ENCODE assay signal across 16 cellular contexts in the genomic region with DNA sequence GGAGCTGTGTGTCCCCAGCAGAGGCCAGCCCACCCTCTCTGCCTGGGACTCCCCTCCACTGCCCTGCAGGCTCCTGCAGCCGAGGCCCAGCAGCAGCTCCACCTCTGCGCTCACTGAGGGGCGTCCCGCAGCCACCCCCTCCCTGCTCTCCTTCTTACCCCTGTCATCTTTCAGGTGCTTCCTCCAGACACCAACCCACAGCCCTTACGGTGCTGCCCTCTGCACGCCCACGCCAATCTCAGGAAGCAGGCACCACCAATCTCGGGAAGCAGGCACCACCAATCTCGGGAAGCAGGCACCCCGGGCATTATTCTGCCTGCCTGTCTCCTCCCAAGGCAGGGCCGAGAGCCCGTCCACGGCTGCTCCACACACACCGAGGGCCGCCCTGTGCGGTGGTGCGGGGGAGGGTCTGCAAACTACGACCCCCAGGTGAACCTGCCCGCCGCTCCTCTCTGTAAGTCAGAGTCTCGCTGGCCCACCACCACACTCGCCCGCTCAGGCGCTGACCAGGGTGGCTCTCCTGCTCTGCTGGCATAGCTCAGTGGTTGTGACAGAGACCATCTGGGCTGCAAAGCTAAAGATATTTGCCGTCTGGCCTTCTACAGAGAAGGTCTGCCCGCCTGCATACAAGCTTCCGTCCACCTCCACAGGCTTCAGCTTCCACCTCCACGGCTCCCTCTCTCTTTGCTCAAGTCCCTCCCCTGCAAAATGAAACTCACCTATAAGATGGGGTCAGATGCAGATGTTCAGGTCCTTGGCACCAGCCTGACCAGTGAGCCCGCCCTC. TPM values are rescaled to one million over a fixed set of nuclear protein-coding genes. Genes with fewer than 3 reads are reported as not detected.
DNase-seq lines count a peak whose midpoint lies in the region; ATAC-seq and TF ChIP-seq lines count a peak whose summit lies in the region.
"Had no signal": no experiment of that assay in that cellular context is flagged by ENCODE, and none has a peak within 500 bp of the region (broad histone marks: within the 10 kb centered on the region; RNA-seq: fewer than 3 reads in every experiment).

No MANE protein-coding gene starts in this region.

- TF ChIP-seq CTCF in endothelial cell (IDR thresholded peaks at IDR 0.05; ENCODE audit: unreplicated experiment) (no peak), progenitor cell of endocrine pancreas (IDR thresholded peaks at IDR 0.05; ENCODE audit: unreplicated experiment) (no peak)

- ATAC-seq in T-cell (replicated peaks in 1 of 4) (no peak), HG02852 (IDR thresholded peaks at IDR 0.05; ENCODE audit: unreplicated experiment) (no peak)
- no peak for ATAC-seq in stimulated activated effector memory CD8-positive, alpha-beta T cell treated with anti-CD3 and anti-CD28 coated beads, Interleukin-12 subunit alpha, Interleukin-12 subunit beta, amount 100 ng/mL, for 72 hours
- ATAC-seq: heart left ventricle, left lung had no signal

- peaks cover 46% of the 10 kb centered on the region for H3K4me1 Mint-ChIP-seq in activated CD4-positive, alpha-beta memory T cell treated with anti-CD3 and anti-CD28 coated beads, Interleukin-2, amount 10 ng/mL, durations not matched to agents 7 days and 5 days
- H3K4me1 Mint-ChIP-seq in activated CD4-positive, alpha-beta memory T cell treated with anti-CD3 and anti-CD28 coated beads for 36 hours (ENCODE audit: low read depth): peaks cover 37% of the 10 kb centered on the region
- H3K4me1 Mint-ChIP-seq in T-cell: peaks cover 46 to 49% (median 47%) of the 10 kb centered on the region in 3 donors
- peaks cover 14% of the 10 kb centered on the region for H3K4me1 Mint-ChIP-seq in endothelial cell (ENCODE audit: unreplicated experiment)
- peaks cover 44% of the 10 kb centered on the region for H3K4me1 Mint-ChIP-seq in stimulated activated effector memory CD8-positive, alpha-beta T cell treated with anti-CD3 and anti-CD28 coated beads, Interleukin-12 subunit alpha, Interleukin-12 subunit beta, amount 100 ng/mL, for 72 hours
- H3K4me1 Mint-ChIP-seq in progenitor cell of endocrine pancreas (ENCODE audit: low read depth): peaks cover 19% of the 10 kb centered on the region

- POLR2A ChIA-PET in activated CD4-positive, alpha-beta memory T cell treated with anti-CD3 and anti-CD28 coated beads, Interleukin-2, amount 10 ng/mL, durations not matched to agents 7 days and 5 days (lab: Charles Lee): no interaction called here
- POLR2A ChIA-PET in activated CD4-positive, alpha-beta memory T cell treated with anti-CD3 and anti-CD28 coated beads for 36 hours (lab: Charles Lee): no interaction called here
- POLR2A ChIA-PET in T-cell (lab: Charles Lee): no interaction called here

- CTCF ChIA-PET in activated CD4-positive, alpha-beta memory T cell treated with anti-CD3 and anti-CD28 coated beads, Interleukin-2, amount 10 ng/mL, durations not matched to agents 7 days and 5 days (lab: Charles Lee): interaction anchor here (1.0 kb wide), 1 partner anchor 169 kb away, joined by 3 read pairs; no protein-coding TSS in a partner anchor
- CTCF ChIA-PET in activated CD4-positive, alpha-beta memory T cell treated with anti-CD3 and anti-CD28 coated beads for 36 hours (lab: Charles Lee): interaction anchor here (0.7 to 1.3 kb wide), 3 partner anchors 8 to 154 kb away, joined by 3 read pairs; no protein-coding TSS in a partner anchor
- CTCF ChIA-PET in T-cell (lab: Charles Lee): no interaction called here

- no peak for DNase-seq in activated CD4-positive, alpha-beta memory T cell treated with anti-CD3 and anti-CD28 coated beads, Interleukin-2, amount 10 ng/mL, durations not matched to agents 7 days and 5 days
- DNase-seq in activated CD4-positive, alpha-beta memory T cell treated with anti-CD3 and anti-CD28 coated beads for 36 hours: no peak
- DNase-seq in T-cell (no peak), endothelial cell (ENCODE audit: low spot score) (no peak), progenitor cell of endocrine pancreas (ENCODE audit: low spot score, unreplicated experiment) (no peak), ecto neural progenitor cell (ENCODE audit: low spot score) (no peak)
- DNase-seq in stimulated activated effector memory CD8-positive, alpha-beta T cell treated with anti-CD3 and anti-CD28 coated beads, Interleukin-12 subunit alpha, Interleukin-12 subunit beta, amount 100 ng/mL, for 72 hours (ENCODE audit: low spot score in 2 of 2): no peak
- DNase-seq: ACHN; DMS153; heart left ventricle; NCI-H1694; NCI-H526 treated with DMSO at 0.1 percent for 48 hours; stimulated activated CD4-positive, alpha-beta T cell treated with anti-CD3 and anti-CD28 coated beads, Interleukin-12 subunit alpha, Interleukin-12 subunit beta, amount 100 ng/mL, for 4 hours; transverse colon had no signal

- H3K27ac Mint-ChIP-seq in activated CD4-positive, alpha-beta memory T cell treated with anti-CD3 and anti-CD28 coated beads, Interleukin-2, amount 10 ng/mL, durations not matched to agents 7 days and 5 days: peak overlapping the region; percentile 36
- H3K27ac Mint-ChIP-seq in activated CD4-positive, alpha-beta memory T cell treated with anti-CD3 and anti-CD28 coated beads for 36 hours: no peak overlapping the region
- peak overlapping the region in 1 of 2 donors; percentile 27 for H3K27ac Mint-ChIP-seq in T-cell
- H3K27ac Mint-ChIP-seq in endothelial cell (ENCODE audit: unreplicated experiment): peak overlapping the region; percentile 42
- peak overlapping the region; percentile 95 for H3K27ac Mint-ChIP-seq in stimulated activated effector memory CD8-positive, alpha-beta T cell treated with anti-CD3 and anti-CD28 coated beads, Interleukin-12 subunit alpha, Interleukin-12 subunit beta, amount 100 ng/mL, for 72 hours
- no peak overlapping the region for H3K27ac Mint-ChIP-seq in progenitor cell of endocrine pancreas

- no peak overlapping the region for H3K4me3 Mint-ChIP-seq in activated CD4-positive, alpha-beta memory T cell treated with anti-CD3 and anti-CD28 coated beads, Interleukin-2, amount 10 ng/mL, durations not matched to agents 7 days and 5 days
- no peak overlapping the region for H3K4me3 Mint-ChIP-seq in activated CD4-positive, alpha-beta memory T cell treated with anti-CD3 and anti-CD28 coated beads for 36 hours
- H3K4me3 Mint-ChIP-seq in T-cell (peak overlapping the region in 2 of 3 donors; percentile 63 to 97), endothelial cell (ENCODE audit: unreplicated experiment) (peak overlapping the region; percentile 84), progenitor cell of endocrine pancreas (ENCODE audit: low read depth) (no peak overlapping the region)
- H3K4me3 Mint-ChIP-seq in stimulated activated effector memory CD8-positive, alpha-beta T cell treated with anti-CD3 and anti-CD28 coated beads, Interleukin-12 subunit alpha, Interleukin-12 subunit beta, amount 100 ng/mL, for 72 hours: peak overlapping the region; percentile 43

- H3K36me3 Mint-ChIP-seq in activated CD4-positive, alpha-beta memory T cell treated with anti-CD3 and anti-CD28 coated beads, Interleukin-2, amount 10 ng/mL, durations not matched to agents 7 days and 5 days (ENCODE audit: low read depth): peaks cover 31% of the 10 kb centered on the region
- peaks cover 37% of the 10 kb centered on the region for H3K36me3 Mint-ChIP-seq in activated CD4-positive, alpha-beta memory T cell treated with anti-CD3 and anti-CD28 coated beads for 36 hours
- H3K36me3 Mint-ChIP-seq in T-cell: peaks cover 7% of the 10 kb centered on the region
- peaks cover 9% of the 10 kb centered on the region for H3K36me3 Mint-ChIP-seq in endothelial cell (ENCODE audit: low read depth, unreplicated experiment)
- peaks cover 82% of the 10 kb centered on the region for H3K36me3 Mint-ChIP-seq in stimulated activated effector memory CD8-positive, alpha-beta T cell treated with anti-CD3 and anti-CD28 coated beads, Interleukin-12 subunit alpha, Interleukin-12 subunit beta, amount 100 ng/mL, for 72 hours
- no peaks in the 10 kb centered on the region for H3K36me3 Mint-ChIP-seq in progenitor cell of endocrine pancreas (ENCODE audit: insufficient read depth)

- no peaks in the 10 kb centered on the region for H3K27me3 Mint-ChIP-seq in activated CD4-positive, alpha-beta memory T cell treated with anti-CD3 and anti-CD28 coated beads, Interleukin-2, amount 10 ng/mL, durations not matched to agents 7 days and 5 days
- H3K27me3 Mint-ChIP-seq in activated CD4-positive, alpha-beta memory T cell treated with anti-CD3 and anti-CD28 coated beads for 36 hours: no peaks in the 10 kb centered on the region
- H3K27me3 Mint-ChIP-seq in T-cell (no peaks in the 10 kb centered on the region), endothelial cell (ENCODE audit: unreplicated experiment) (peaks cover 20% of the 10 kb centered on the region), progenitor cell of endocrine pancreas (no peaks in the 10 kb centered on the region)

- no peaks in the 10 kb centered on the region for H3K9me3 Mint-ChIP-seq in activated CD4-positive, alpha-beta memory T cell treated with anti-CD3 and anti-CD28 coated beads, Interleukin-2, amount 10 ng/mL, durations not matched to agents 7 days and 5 days
- H3K9me3 Mint-ChIP-seq in activated CD4-positive, alpha-beta memory T cell treated with anti-CD3 and anti-CD28 coated beads for 36 hours: no peaks in the 10 kb centered on the region
- H3K9me3 Mint-ChIP-seq in T-cell: no peaks in the 10 kb centered on the region
- H3K9me3 Mint-ChIP-seq in endothelial cell (ENCODE audit: unreplicated experiment): no peaks in the 10 kb centered on the region
- H3K9me3 Mint-ChIP-seq in stimulated activated effector memory CD8-positive, alpha-beta T cell treated with anti-CD3 and anti-CD28 coated beads, Interleukin-12 subunit alpha, Interleukin-12 subunit beta, amount 100 ng/mL, for 72 hours: no peaks in the 10 kb centered on the region
- H3K9me3 Mint-ChIP-seq in progenitor cell of endocrine pancreas (ENCODE audit: low read depth): no peaks in the 10 kb centered on the region

- intact Hi-C loops in activated CD4-positive, alpha-beta memory T cell treated with anti-CD3 and anti-CD28 coated beads for 36 hours (cut with micrococcal nuclease): loop anchor here (5.0 kb wide), 1 partner anchor 173 kb away; a partner anchor contains a TSS

RNA-seq across cellular contexts. Expression of a gene that starts 2.9 kb away (rescaled TPM):
- total RNA-seq in activated CD4-positive, alpha-beta memory T cell treated with anti-CD3 and anti-CD28 coated beads, Interleukin-2, amount 10 ng/mL, durations not matched to agents 7 days and 5 days: 100 to 1,000 TPM; 110 to 115 TPM
- total RNA-seq in activated CD4-positive, alpha-beta memory T cell treated with anti-CD3 and anti-CD28 coated beads for 36 hours: 100 to 1,000 TPM; 137 to 144 TPM
- total RNA-seq in T-cell (100 to 1,000 TPM in 3 of 5 donors, 10 to 100 TPM in 2; 86.7 to 127 (median 107) TPM), endothelial cell (ENCODE audit: unreplicated experiment) (108 TPM), progenitor cell of endocrine pancreas (126 and 139 TPM in 2 replicates)

RNA-seq across cellular contexts. Expression of a gene that starts 3.0 kb away (rescaled TPM):
- 10 to 100 TPM; 58.9 to 68.2 TPM for total RNA-seq in activated CD4-positive, alpha-beta memory T cell treated with anti-CD3 and anti-CD28 coated beads, Interleukin-2, amount 10 ng/mL, durations not matched to agents 7 days and 5 days
- total RNA-seq in activated CD4-positive, alpha-beta memory T cell treated with anti-CD3 and anti-CD28 coated beads for 36 hours: 10 to 100 TPM; 43.8 TPM
- total RNA-seq in T-cell (100 to 1,000 TPM in 4 of 5 donors, 10 to 100 TPM in 1; 96.5 to 173 (median 133) TPM), endothelial cell (ENCODE audit: unreplicated experiment) (75.2 TPM), progenitor cell of endocrine pancreas (148 and 153 TPM in 2 replicates)

RNA-seq across cellular contexts. Expression of a gene that starts 17.5 kb away (rescaled TPM):
- total RNA-seq in activated CD4-positive, alpha-beta memory T cell treated with anti-CD3 and anti-CD28 coated beads, Interleukin-2, amount 10 ng/mL, durations not matched to agents 7 days and 5 days: under 1 TPM; 0.40 to 0.63 TPM
- total RNA-seq in activated CD4-positive, alpha-beta memory T cell treated with anti-CD3 and anti-CD28 coated beads for 36 hours: under 1 TPM in 1 of 2 experiments, not detected in 1; 0.10 TPM
- total RNA-seq in T-cell (1 to 10 TPM in 2 of 5 donors, under 1 TPM in 3; 0.23 to 1.7 (median 0.99) TPM), endothelial cell (ENCODE audit: unreplicated experiment) (not detected), progenitor cell of endocrine pancreas (0.13 and 0.17 TPM in 2 replicates)

RNA-seq across cellular contexts. Expression of a gene that starts 34.6 kb away (rescaled TPM):
- not detected for total RNA-seq in activated CD4-positive, alpha-beta memory T cell treated with anti-CD3 and anti-CD28 coated beads, Interleukin-2, amount 10 ng/mL, durations not matched to agents 7 days and 5 days
- total RNA-seq in activated CD4-positive, alpha-beta memory T cell treated with anti-CD3 and anti-CD28 coated beads for 36 hours: not detected
- not detected for total RNA-seq in T-cell
- not detected for total RNA-seq in endothelial cell (ENCODE audit: unreplicated experiment)
- total RNA-seq in progenitor cell of endocrine pancreas: not detected in 2 replicates
- total RNA-seq: left lung had no signal

RNA-seq across cellular contexts. Expression of a gene that starts 43.5 kb away (rescaled TPM):
- total RNA-seq in activated CD4-positive, alpha-beta memory T cell treated with anti-CD3 and anti-CD28 coated beads, Interleukin-2, amount 10 ng/mL, durations not matched to agents 7 days and 5 days: under 1 TPM; 0.70 to 0.88 TPM
- not detected for total RNA-seq in activated CD4-positive, alpha-beta memory T cell treated with anti-CD3 and anti-CD28 coated beads for 36 hours
- under 1 TPM in 3 of 5 donors, not detected in 2; 0.22 to 0.49 (median 0.30) TPM for total RNA-seq in T-cell
- 0.97 TPM for total RNA-seq in endothelial cell (ENCODE audit: unreplicated experiment)
- total RNA-seq in progenitor cell of endocrine pancreas: not detected in 2 replicates

Comparison
In these comparisons a context has a peak if more than half of its experiments do, and no peak if none do; other contexts are left out.
1. H3K27ac Mint-ChIP-seq: peak in activated CD4-positive, alpha-beta memory T cell treated with anti-CD3 and anti-CD28 coated beads, Interleukin-2, amount 10 ng/mL, durations not matched to agents 7 days and 5 days (single experiment), endothelial cell (single experiment) and stimulated activated effector memory CD8-positive, alpha-beta T cell treated with anti-CD3 and anti-CD28 coated beads, Interleukin-12 subunit alpha, Interleukin-12 subunit beta, amount 100 ng/mL, for 72 hours (single experiment); none in activated CD4-positive, alpha-beta memory T cell treated with anti-CD3 and anti-CD28 coated beads for 36 hours (single experiment) and progenitor cell of endocrine pancreas (single experiment).
2. H3K4me3 Mint-ChIP-seq: peak in T-cell (2 of 3), endothelial cell (single experiment) and stimulated activated effector memory CD8-positive, alpha-beta T cell treated with anti-CD3 and anti-CD28 coated beads, Interleukin-12 subunit alpha, Interleukin-12 subunit beta, amount 100 ng/mL, for 72 hours (single experiment); none in activated CD4-positive, alpha-beta memory T cell treated with anti-CD3 and anti-CD28 coated beads, Interleukin-2, amount 10 ng/mL, durations not matched to agents 7 days and 5 days (single experiment), activated CD4-positive, alpha-beta memory T cell treated with anti-CD3 and anti-CD28 coated beads for 36 hours (single experiment) and progenitor cell of endocrine pancreas (single experiment).
3. CTCF ChIA-PET loops: an anchor here in activated CD4-positive, alpha-beta memory T cell treated with anti-CD3 and anti-CD28 coated beads, Interleukin-2, amount 10 ng/mL, durations not matched to agents 7 days and 5 days (1.0 kb wide) and activated CD4-positive, alpha-beta memory T cell treated with anti-CD3 and anti-CD28 coated beads for 36 hours (0.7 to 1.3 kb wide); none called in T-cell.